In the genomic region with DNA sequence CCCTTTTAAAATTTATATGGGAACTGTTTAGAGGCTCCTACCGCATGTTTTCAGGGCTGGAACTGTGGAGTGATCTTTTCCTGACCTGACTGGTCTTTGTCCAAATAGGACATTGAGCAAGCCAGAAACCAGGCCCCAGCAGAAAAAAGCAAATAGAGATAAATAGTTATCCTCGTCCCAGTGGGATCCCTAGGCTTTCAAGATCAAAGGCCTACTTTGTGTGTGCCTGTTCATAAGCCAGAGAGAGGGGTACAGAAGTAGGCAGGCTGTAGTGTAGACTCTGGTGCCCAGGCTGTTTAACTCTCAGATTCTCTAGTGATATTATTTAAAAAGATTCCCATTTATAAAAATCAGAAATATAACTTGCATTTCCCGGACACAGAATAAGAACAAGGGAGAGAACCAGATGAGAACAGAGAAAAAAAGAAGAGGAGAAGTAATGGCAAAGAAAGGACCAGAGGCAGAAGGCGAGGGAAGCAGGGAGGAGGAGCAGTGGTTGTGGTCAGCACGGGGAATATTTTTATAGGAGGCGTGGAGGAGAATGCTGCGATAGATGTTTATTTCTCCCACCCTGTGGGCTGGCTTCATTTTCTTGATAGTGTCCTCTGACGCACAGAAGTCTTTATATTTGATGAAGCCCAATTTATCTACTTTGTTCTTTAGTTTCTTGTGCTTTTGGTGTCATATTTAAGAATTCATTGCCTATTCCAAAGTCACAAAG, we compare ENCODE assay signal across 11 cellular contexts.
DNase-seq lines count a peak whose midpoint lies in the region; ATAC-seq and TF ChIP-seq lines count a peak whose summit lies in the region.
"Had no signal": no experiment of that assay in that cellular context is flagged by ENCODE, and none has a peak within 500 bp of the region (broad histone marks: within the 10 kb centered on the region; RNA-seq: fewer than 3 reads in every experiment).

No MANE protein-coding gene starts in this region.

- peak overlapping the region; percentile 11 for H2AK9ac ChIP-seq in IMR-90 (replicated peaks; ENCODE audit: low read depth, low read length, poor library complexity)

- peak overlapping the region; percentile 67; the same call in 1 of the 2 replicates for H3K18ac ChIP-seq in IMR-90 (ENCODE audit: low read depth, low read length)
- H3K18ac ChIP-seq in mesenchymal stem cell (ENCODE audit: low read depth in 1 of 2, low read length in 2 of 2): peak overlapping the region; percentile 76 to 89

- TF ChIP-seq POLR2A in IMR-90 (IDR thresholded peaks at IDR 0.05; ENCODE audit: low read depth, low read length) (no peak), suprapubic skin (IDR thresholded peaks at IDR 0.05) (no peak)

- H3K4me2 ChIP-seq in IMR-90 (ENCODE audit: low read depth, low read length) (0 out of 2 replicates have a peak overlapping the region, but pooled peaks have one; percentile 30), mesenchymal stem cell (ENCODE audit: low read length, poor library complexity, severe bottlenecking) (no peak overlapping the region)

- peak; percentile 68 for ATAC-seq in IMR-90 (ENCODE audit: low read depth)
- ATAC-seq: effector memory CD8-positive, alpha-beta T cell; left colon; stimulated activated naive CD8-positive, alpha-beta T cell treated with anti-CD3 and anti-CD28 coated beads, Interleukin-15, amount 100 ng/mL, for 72 hours had no signal

- H2AK5ac ChIP-seq in IMR-90 (ENCODE audit: low read depth, low read length): peak overlapping the region; percentile 69
- H2AK5ac ChIP-seq in mesenchymal stem cell (ENCODE audit: low read length, severe bottlenecking): peak overlapping the region; percentile 59

- POLR2A ChIA-PET in IMR-90 (lab: Charles Lee; ENCODE audit: unreplicated experiment): no interaction called here

- H2BK12ac ChIP-seq in mesenchymal stem cell (ENCODE audit: low read length in 2 of 2): peak overlapping the region; percentile 90 to 99

- TF ChIP-seq CTCF in IMR-90 (conservative IDR thresholded peaks at IDR 0.05; ENCODE audit: low read depth, low read length): no peak
- TF ChIP-seq CTCF in coronary artery (IDR thresholded peaks at IDR 0.05): no peak
- no peak for TF ChIP-seq CTCF in suprapubic skin (IDR thresholded peaks at IDR 0.05)
- TF ChIP-seq CTCF in WERI-Rb-1 (IDR thresholded peaks at IDR 0.05; ENCODE audit: low read depth, low read length): no peak

- H4K20me1 ChIP-seq in IMR-90 (ENCODE audit: insufficient read depth, low read length): peaks cover under 1% of the 10 kb centered on the region; the same call in 1 of the 2 replicates

- H3K9me3 ChIP-seq in IMR-90 (ENCODE audit: control insufficient read depth, insufficient read depth, low read length): no peaks in the 10 kb centered on the region
- no peaks in the 10 kb centered on the region for H3K9me3 ChIP-seq in mesenchymal stem cell (ENCODE audit: control insufficient read depth, low read length)
- H3K9me3 ChIP-seq in suprapubic skin: no peaks in the 10 kb centered on the region
- H3K9me3 ChIP-seq in WERI-Rb-1 (ENCODE audit: severe bottlenecking): peaks cover 2% of the 10 kb centered on the region

- no peak overlapping the region; the same call in 1 of the 2 replicates for H2BK20ac ChIP-seq in IMR-90 (ENCODE audit: low read depth, low read length)

- H2BK15ac ChIP-seq in IMR-90 (ENCODE audit: low read depth, low read length) (0 out of 3 replicates have a peak overlapping the region, but pooled peaks have one; percentile 62), mesenchymal stem cell (ENCODE audit: low read depth, poor library complexity, severe bottlenecking) (no peak overlapping the region)

- CTCF ChIA-PET in IMR-90 (lab: Yijun Ruan, JAX): no interaction called here

- H2BK120ac ChIP-seq in IMR-90 (ENCODE audit: low read depth, low read length): no peak overlapping the region; the same call in 1 of the 2 replicates
- peak overlapping the region; percentile 97 for H2BK120ac ChIP-seq in mesenchymal stem cell (ENCODE audit: low read depth, low read length)

- H3K4me1 ChIP-seq in IMR-90 (ENCODE audit: control insufficient read depth, insufficient read depth, low read length): peaks cover 4% of the 10 kb centered on the region
- peaks cover 1% of the 10 kb centered on the region for H3K4me1 ChIP-seq in mesenchymal stem cell (ENCODE audit: control insufficient read depth, insufficient read depth, low read depth, low read length)
- H3K4me1 ChIP-seq in suprapubic skin: peaks cover 27% of the 10 kb centered on the region

- 0 out of 2 replicates have a peak, but pooled peaks cover 2% of the 10 kb centered on the region for H3K9me1 ChIP-seq in IMR-90 (ENCODE audit: insufficient read depth, low read length)

- H2AFZ ChIP-seq in IMR-90 (replicated peaks; ENCODE audit: low read length, poor library complexity): no peak overlapping the region
- no peak overlapping the region for H2AFZ ChIP-seq in mesenchymal stem cell (ENCODE audit: low read depth, low read length)

- H3K4ac ChIP-seq in IMR-90 (ENCODE audit: low read depth, low read length) (peak overlapping the region; percentile 41; the same call in 1 of the 2 replicates), mesenchymal stem cell (ENCODE audit: low read depth in 1 of 2, low read length in 2 of 2) (peak overlapping the region in 1 of 2 experiments; percentile 84)

- dilution Hi-C loops in IMR-90 (cut with HindIII; ENCODE audit: low sequenced_read_pairs, unreplicated experiment): no loop called here

- H3K27ac ChIP-seq in IMR-90 (ENCODE audit: insufficient read depth, low read length) (peak overlapping the region; percentile 67; the same call in 1 of the 2 replicates), coronary artery (peak overlapping the region; percentile 73 to 80), mesenchymal stem cell (ENCODE audit: low read length, poor library complexity, severe bottlenecking) (no peak overlapping the region), suprapubic skin (peak overlapping the region; percentile 62), WERI-Rb-1 (no peak overlapping the region)

- 50% methylated on average over 1 of the region's 8 CpGs; no CpG with 5 or more reads in 1 of the 2 experiments for whole genome bisulfite sequencing in IMR-90 (ENCODE audit: extremely low coverage in 2 of 2, insufficient read length in 1 of 2), 2 experiments
- 60% methylated on average over 7 of the region's 8 CpGs for WGBS in mesenchymal stem cell
- 71% methylated on average over 8 of the region's 8 CpGs for WGBS in suprapubic skin

- intact Hi-C loops in IMR-90 (cut with micrococcal nuclease): no loop called here

- H2BK5ac ChIP-seq in IMR-90 (ENCODE audit: low read depth, low read length, poor library complexity, severe bottlenecking): no peak overlapping the region
- no peak overlapping the region for H2BK5ac ChIP-seq in mesenchymal stem cell (ENCODE audit: low read depth, low read length, poor library complexity, severe bottlenecking)

- no peak for TF ChIP-seq RAD21 in IMR-90 (IDR thresholded peaks at IDR 0.05; ENCODE audit: low read length)

- no peak for TF ChIP-seq EP300 in suprapubic skin (IDR thresholded peaks at IDR 0.05)

- H3K23ac ChIP-seq in IMR-90 (ENCODE audit: low read depth, low read length) (no peak overlapping the region), mesenchymal stem cell (ENCODE audit: low read length in 2 of 2) (peak overlapping the region in 1 of 2 experiments; percentile 80)

- no TSS peak for BruUV-seq in IMR-90 (replicated peaks; lab: Mats Ljungman, UMichigan)

- H3K27me3 ChIP-seq in IMR-90 (ENCODE audit: control insufficient read depth, insufficient read depth, low read length): no peaks in the 10 kb centered on the region
- no peaks in the 10 kb centered on the region for H3K27me3 ChIP-seq in mesenchymal stem cell (ENCODE audit: control insufficient read depth in 1 of 2, insufficient read depth in 1 of 2, low read length in 2 of 2)
- H3K27me3 ChIP-seq in suprapubic skin: no peaks in the 10 kb centered on the region
- no peaks in the 10 kb centered on the region for H3K27me3 ChIP-seq in WERI-Rb-1 (ENCODE audit: insufficient read depth, low read depth, severe bottlenecking)

- in situ Hi-C loops in IMR-90 (cut with MboI; ENCODE audit: low sequenced_read_pairs): no loop called here

- no peak overlapping the region; the same call in 1 of the 2 replicates for H4K5ac ChIP-seq in IMR-90 (ENCODE audit: low read depth, low read length)

- peak overlapping the region; percentile 35; the same call in 1 of the 2 replicates for H3K9ac ChIP-seq in IMR-90 (ENCODE audit: low read depth, low read length)
- H3K9ac ChIP-seq in mesenchymal stem cell (ENCODE audit: low read length): peak overlapping the region; percentile 35

- DNase-seq in IMR-90 (peak; percentile 52), coronary artery (ENCODE audit: low spot score) (no peak), mesenchymal stem cell (peak; percentile 69), suprapubic skin (ENCODE audit: low spot score in 2 of 2) (no peak), AG20443 (ENCODE audit: low spot score) (no peak), EL (no peak), dedifferentiated amniotic fluid mesenchymal stem cell (ENCODE audit: extremely low spot score) (no peak), WERI-Rb-1 (no peak)
- DNase-seq: effector memory CD8-positive, alpha-beta T cell; left colon; stimulated activated naive CD8-positive, alpha-beta T cell treated with anti-CD3 and anti-CD28 coated beads, Interleukin-15, amount 100 ng/mL, for 72 hours had no signal

- H3K79me1 ChIP-seq in IMR-90 (ENCODE audit: low read depth in 1 of 2, low read length in 2 of 2) (peaks cover 0 to 3% of the 10 kb centered on the region in 2 experiments; a peak in 2 of 4 replicates), mesenchymal stem cell (replicated peaks; ENCODE audit: low read length, poor library complexity, severe bottlenecking) (peaks cover 7% of the 10 kb centered on the region)

- H3K14ac ChIP-seq in IMR-90 (replicated peaks; ENCODE audit: low read depth, low read length) (peak overlapping the region; percentile 53), mesenchymal stem cell (ENCODE audit: low read length in 2 of 2) (no peak overlapping the region)

- H4K91ac ChIP-seq in IMR-90 (ENCODE audit: insufficient read depth, low read depth, low read length): peak overlapping the region; percentile 10; the same call in 1 of the 2 replicates
- H4K91ac ChIP-seq in mesenchymal stem cell (ENCODE audit: low read length): peak overlapping the region; percentile 56

- H3K4me3 ChIP-seq in IMR-90 (ENCODE audit: insufficient read depth, low read depth, low read length): no peak overlapping the region
- no peak overlapping the region for H3K4me3 ChIP-seq in coronary artery
- H3K4me3 ChIP-seq in mesenchymal stem cell (ENCODE audit: insufficient read depth in 1 of 2, low read depth in 1 of 2, low read length in 2 of 2): no peak overlapping the region
- no peak overlapping the region for H3K4me3 ChIP-seq in suprapubic skin
- no peak overlapping the region for H3K4me3 ChIP-seq in WERI-Rb-1 (ENCODE audit: low read depth, low read length)

- H4K8ac ChIP-seq in IMR-90 (ENCODE audit: low read depth in 2 of 2, low read length in 2 of 2) (no peak overlapping the region), mesenchymal stem cell (ENCODE audit: low read length) (peak overlapping the region; percentile 80)

- H3K36me3 ChIP-seq in IMR-90 (ENCODE audit: control insufficient read depth, insufficient read depth, low read length) (peaks cover 5% of the 10 kb centered on the region), mesenchymal stem cell (ENCODE audit: control insufficient read depth in 1 of 2, insufficient read depth in 2 of 2, low read depth in 1 of 2, low read length in 2 of 2) (peaks cover 4 to 6% of the 10 kb centered on the region in 2 experiments), suprapubic skin (no peaks in the 10 kb centered on the region), WERI-Rb-1 (peaks cover 4% of the 10 kb centered on the region)

- H3K56ac ChIP-seq in IMR-90 (ENCODE audit: extremely low read depth, insufficient read depth, low read length): 0 out of 2 replicates have a peak overlapping the region, but pooled peaks have one; percentile 10

Comparison
In these comparisons a context has a peak if more than half of its experiments do, and no peak if none do; other contexts are left out.
1. DNase-seq: peak in IMR-90 (single experiment) and mesenchymal stem cell (single experiment); none in coronary artery (single experiment), suprapubic skin (0 of 2), AG20443 (single experiment), EL (single experiment), dedifferentiated amniotic fluid mesenchymal stem cell (single experiment) and WERI-Rb-1 (single experiment).
2. H3K27ac ChIP-seq: peak in IMR-90 (single experiment), coronary artery (2 of 2) and suprapubic skin (single experiment); none in mesenchymal stem cell (single experiment) and WERI-Rb-1 (single experiment).